Comparison of ENCODE assay signal across 19 cellular contexts in the genomic region with DNA sequence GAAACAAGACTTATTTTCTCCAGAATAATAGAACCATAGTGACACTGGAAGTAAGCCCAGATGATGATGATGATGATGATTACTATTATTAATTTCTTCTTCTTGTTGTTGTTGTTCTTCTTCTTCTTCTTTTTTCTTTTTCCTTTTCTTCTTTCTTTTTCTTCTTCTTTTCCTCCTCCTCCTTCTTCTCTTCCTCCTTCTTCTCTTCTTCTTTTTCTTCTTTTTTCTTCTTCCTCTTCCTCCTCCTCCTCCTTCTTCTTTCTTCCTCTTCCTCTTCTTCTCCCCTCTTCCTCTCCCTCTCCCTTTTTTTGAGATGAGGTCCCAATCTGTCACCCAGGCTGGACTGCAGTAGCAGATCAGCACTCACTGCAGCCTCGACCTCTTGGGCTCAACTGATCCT.
"Had no signal": no experiment of that assay in that cellular context is flagged by ENCODE, and none has a peak within 500 bp of the region (broad histone marks: within the 10 kb centered on the region; RNA-seq: fewer than 3 reads in every experiment).

No MANE protein-coding gene starts in this region.

- H3K27ac ChIP-seq: dorsolateral prefrontal cortex, lower lobe of right lung, prostate gland, right atrium auricular region, stomach, thyroid gland, vagina had no signal

- H3K27ac Mint-ChIP-seq: nephron progenitor cell had no signal

- H3K4me3 Mint-ChIP-seq: naive thymus-derived CD8-positive, alpha-beta T cell; nephron progenitor cell had no signal

- H3K4me1 ChIP-seq: lower lobe of right lung, prostate gland, right atrium auricular region, stomach, thyroid gland, vagina had no signal

- ATAC-seq: left ventricle myocardium superior; lower lobe of right lung; naive thymus-derived CD8-positive, alpha-beta T cell; sciatic nerve had no signal

- H3K36me3 Mint-ChIP-seq: naive thymus-derived CD8-positive, alpha-beta T cell had no signal

- H3K27me3 ChIP-seq: dorsolateral prefrontal cortex, right atrium auricular region, thyroid gland, vagina had no signal

- H3K4me3 ChIP-seq: dorsolateral prefrontal cortex, lower lobe of right lung, prostate gland, right atrium auricular region, smooth muscle cell, stomach, thyroid gland, vagina had no signal

- DNase-seq: dorsolateral prefrontal cortex; effector CD4-positive, alpha-beta T cell; left ventricle myocardium superior; lower lobe of right lung; naive thymus-derived CD8-positive, alpha-beta T cell; nephron progenitor cell; nucleus accumbens; stimulated activated CD4-positive, alpha-beta T cell treated with anti-CD3 and anti-CD28 coated beads, Interleukin-12 subunit alpha, Interleukin-12 subunit beta, amount 100 ng/mL, for 4 hours; stimulated activated CD4-positive, alpha-beta T cell treated with anti-CD3 and anti-CD28 coated beads, Interleukin-1b, Interleukin-23, amount 100 ng/mL, for 48 hours; stimulated activated CD4-positive, alpha-beta T cell treated with anti-CD3 and anti-CD28 coated beads, Interleukin-4, amount 100 ng/mL, for 1 hour; stimulated activated CD8-positive, alpha-beta memory T cell treated with anti-CD3 and anti-CD28 coated beads, Interleukin-4, amount 100 ng/mL, for 48 hours; stimulated activated naive CD4-positive, alpha-beta T cell treated with Interleukin-2 at 50 U/mL for 16 hours; stomach; thyroid gland had no signal

- H3K9me3 ChIP-seq: lower lobe of right lung, prostate gland, right atrium auricular region, stomach, thyroid gland, vagina had no signal

- H3K4me2 ChIP-seq: smooth muscle cell had no signal

- H3K36me3 ChIP-seq: lower lobe of right lung, prostate gland, right atrium auricular region, stomach, thyroid gland, vagina had no signal

- H3K9me3 Mint-ChIP-seq: naive thymus-derived CD8-positive, alpha-beta T cell had no signal
